In the genomic region with DNA sequence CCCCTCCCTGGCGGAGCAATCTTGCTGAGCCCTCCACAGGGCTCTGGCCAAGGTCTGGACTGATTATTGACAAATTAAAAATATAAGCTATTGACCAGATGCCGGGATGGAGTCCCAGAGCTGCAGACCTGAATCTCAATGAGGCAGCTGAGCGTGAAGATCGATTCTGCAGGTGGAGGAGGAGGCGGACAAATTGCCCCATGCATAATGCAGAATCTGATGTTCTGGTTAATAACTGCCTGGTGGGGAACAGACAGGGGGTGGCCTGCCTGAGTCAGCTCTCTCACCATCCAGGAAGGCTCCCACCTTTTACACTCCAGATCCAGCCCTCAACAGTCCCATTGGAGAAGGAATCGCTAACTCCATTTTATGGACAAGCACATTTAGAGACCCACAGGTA, we compare ENCODE assay signal across 6 cellular contexts.
"Had no signal": no experiment of that assay in that cellular context is flagged by ENCODE, and none has a peak within 500 bp of the region (broad histone marks: within the 10 kb centered on the region; RNA-seq: fewer than 3 reads in every experiment).

No MANE protein-coding gene starts in this region.

- FAIRE-seq: HepG2, HTR-8/SVneo, K562 had no signal

- ATAC-seq: HepG2, K562 had no signal

- DNase-seq: IMR-90, KBM-7, KG1 had no signal
